31 cellular contexts compared by ENCODE assay signal in the genomic region with DNA sequence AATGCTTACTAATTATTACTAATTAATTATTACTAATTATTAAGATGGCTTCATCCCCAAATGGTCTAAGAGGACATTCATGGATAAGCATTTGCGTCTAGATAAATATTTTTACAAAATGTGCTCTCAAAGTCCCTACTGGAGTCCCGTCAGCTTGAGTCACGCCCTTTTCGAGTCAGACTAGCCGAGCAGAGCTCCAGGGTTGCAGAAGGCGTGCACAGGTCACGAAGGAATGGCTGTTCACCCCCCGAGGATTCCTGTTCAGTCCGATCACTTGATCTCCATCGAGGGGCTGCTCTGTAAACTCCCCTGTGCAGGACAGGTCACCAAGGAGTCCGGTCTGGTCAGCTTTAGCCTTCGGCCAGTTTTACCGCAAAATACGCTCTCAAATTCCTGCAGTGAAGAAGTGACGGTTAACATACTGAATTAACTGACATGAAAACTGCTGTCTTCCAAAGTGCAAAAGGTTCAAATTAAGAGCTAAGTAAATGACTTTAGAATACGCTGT. TPM values are rescaled to one million over a fixed set of nuclear protein-coding genes. Genes with fewer than 3 reads are reported as not detected.
"Had no signal": no experiment of that assay in that cellular context is flagged by ENCODE, and none has a peak within 500 bp of the region (broad histone marks: within the 10 kb centered on the region; RNA-seq: fewer than 3 reads in every experiment).

No MANE protein-coding gene starts in this region.

- H3K4me2 ChIP-seq: neural progenitor cell, smooth muscle cell had no signal

- H3K4me3 ChIP-seq: neural progenitor cell, pancreas, prostate gland, skin epidermis, smooth muscle cell, spleen, suprapubic skin, thoracic aorta, thyroid gland, tibial nerve, upper lobe of left lung, vagina had no signal

- H3K36me3 ChIP-seq: neural progenitor cell, pancreas, prostate gland, suprapubic skin, thoracic aorta, vagina had no signal

- ATAC-seq: naive thymus-derived CD8-positive, alpha-beta T cell; natural killer cell treated with Interleukin-12 subunit alpha and Interleukin-12 subunit beta and Interleukin-15 and Interleukin-18, amount 100 ng/mL, for 72 hours; pancreas; right cardiac atrium; sciatic nerve; stimulated activated memory B cell treated with anti-CD40 and anti-IgM and Interleukin-4, amounts not matched to agents 10 μg/mL and 1 μg/mL and 100 μg/mL, for 72 hours; stimulated activated naive CD8-positive, alpha-beta T cell treated with anti-CD3 and anti-CD28 coated beads, Interleukin-15, amount 100 ng/mL, for 72 hours; stimulated activated naive CD8-positive, alpha-beta T cell treated with anti-CD3 and anti-CD28 coated beads, Interleukin-15, Interleukin-2, amounts not matched to agents 100 U/mL and 50 U/mL, for 24 hours had no signal

- H3K9me3 ChIP-seq: pancreas, prostate gland, spleen, suprapubic skin, thoracic aorta, thyroid gland, tibial nerve, upper lobe of left lung, vagina had no signal

- FAIRE-seq: pancreas, urothelium cell line had no signal

- H3K9ac ChIP-seq: neural progenitor cell had no signal

- DNase-seq: naive B cell; naive thymus-derived CD8-positive, alpha-beta T cell; occipital lobe; retina; right cardiac atrium; spleen; stimulated activated CD4-positive, alpha-beta T cell treated with anti-CD3 and anti-CD28 coated beads, Interleukin-12 subunit alpha, Interleukin-12 subunit beta, amount 100 ng/mL, for 4 hours; stimulated activated CD4-positive, alpha-beta T cell treated with anti-CD3 and anti-CD28 coated beads, Interleukin-1b, Interleukin-23, amount 100 ng/mL, for 48 hours; stimulated activated CD4-positive, alpha-beta T cell treated with anti-CD3 and anti-CD28 coated beads, Interleukin-4, amount 100 ng/mL, for 1 hour; stimulated activated CD4-positive, alpha-beta T cell treated with anti-CD3 and anti-CD28 coated beads, Interleukin-4, amount 100 ng/mL, for 4 hours; stimulated activated CD8-positive, alpha-beta memory T cell treated with anti-CD3 and anti-CD28 coated beads, Interleukin-4, amount 100 ng/mL, for 48 hours; stimulated activated naive CD4-positive, alpha-beta T cell; stimulated activated naive CD8-positive, alpha-beta T cell treated with anti-CD3 and anti-CD28 coated beads, Interleukin-15, amount 100 ng/mL, for 72 hours; stimulated activated naive CD8-positive, alpha-beta T cell treated with anti-CD3 and anti-CD28 coated beads, Interleukin-15, Interleukin-2, amounts not matched to agents 100 U/mL and 50 U/mL, for 24 hours; substantia nigra; thyroid gland; trophoblast cell; upper lobe of left lung had no signal

- H3K27me3 ChIP-seq: neural progenitor cell, pancreas, suprapubic skin, thyroid gland, tibial nerve, upper lobe of left lung, vagina had no signal

- H2AFZ ChIP-seq: neural progenitor cell had no signal

- H3K27ac ChIP-seq: neural progenitor cell, pancreas, prostate gland, skin epidermis, spleen, suprapubic skin, thoracic aorta, thyroid gland, tibial nerve, upper lobe of left lung, vagina had no signal

- H3K4me1 ChIP-seq: pancreas, prostate gland, thyroid gland, vagina had no signal

RNA-seq across cellular contexts. Expression of a gene that starts 24.9 kb away (rescaled TPM):
- total RNA-seq: natural killer cell treated with Interleukin-12 subunit alpha and Interleukin-12 subunit beta and Interleukin-15 and Interleukin-18, amount 100 ng/mL, for 72 hours had no signal
